Comparison of ENCODE assay signal across 24 cellular contexts in the genomic region with DNA sequence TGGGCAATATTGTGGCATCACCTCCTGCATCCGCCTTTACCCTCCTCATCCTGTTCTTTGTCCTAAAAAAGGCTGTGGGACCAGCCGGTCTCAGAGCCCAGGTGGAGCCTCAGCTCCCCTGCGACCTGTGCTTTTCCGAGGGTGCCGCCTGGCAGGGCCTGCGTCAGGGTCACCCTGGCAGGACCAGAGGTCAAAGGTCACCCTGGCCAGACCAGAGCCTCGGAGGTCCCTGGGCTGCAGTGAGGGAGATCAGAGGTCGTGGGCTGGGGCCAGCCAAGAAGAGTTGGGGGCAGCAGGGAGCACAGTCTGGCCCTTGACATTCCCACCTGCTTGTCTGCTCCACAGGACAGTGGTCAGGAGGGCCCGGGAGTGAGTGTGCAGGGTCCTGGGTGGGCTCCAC.
"Had no signal": no experiment of that assay in that cellular context is flagged by ENCODE, and none has a peak within 500 bp of the region (broad histone marks: within the 10 kb centered on the region; RNA-seq: fewer than 3 reads in every experiment).

No MANE protein-coding gene starts in this region.

- DNase-seq: hippocampal formation; kidney; left colon; left lung; mesendoderm; naive B cell; natural killer cell; nephron progenitor cell; nucleus accumbens; pancreas; psoas muscle; right lobe of liver; stimulated activated CD4-positive, alpha-beta T cell treated with anti-CD3 and anti-CD28 coated beads, Interleukin-1b, Interleukin-23, amount 100 ng/mL, for 48 hours; stimulated activated CD4-positive, alpha-beta T cell treated with anti-CD3 and anti-CD28 coated beads, Interleukin-2, amount 100 ng/mL, for 48 hours; stimulated activated CD4-positive, alpha-beta T cell treated with anti-CD3 and anti-CD28 coated beads, Interleukin-4, amount 100 ng/mL, for 4 hours; stimulated activated CD8-positive, alpha-beta memory T cell treated with anti-CD3 and anti-CD28 coated beads, Interleukin-4, amount 100 ng/mL, for 48 hours; stimulated activated naive CD4-positive, alpha-beta T cell treated with Interleukin-2 at 50 U/mL for 16 hours; stimulated activated naive CD8-positive, alpha-beta T cell treated with anti-CD3 and anti-CD28 coated beads, Interleukin-15, amount 100 ng/mL, for 72 hours; substantia nigra; uterus had no signal

- H3K27ac ChIP-seq: left lung, pancreas, psoas muscle, right lobe of liver, tibial nerve, uterus had no signal

- H3K4me2 ChIP-seq: smooth muscle cell had no signal

- H3K27me3 ChIP-seq: left lung, pancreas, right lobe of liver, tibial nerve, uterus had no signal

- ATAC-seq: left colon; left lung; natural killer cell; pancreas; psoas muscle; stimulated activated memory B cell treated with anti-CD40 and anti-IgM and Interleukin-4, amounts not matched to agents 10 μg/mL and 1 μg/mL and 100 μg/mL, for 72 hours; stimulated activated naive CD8-positive, alpha-beta T cell treated with anti-CD3 and anti-CD28 coated beads, Interleukin-15, amount 100 ng/mL, for 72 hours had no signal

- H3K4me1 ChIP-seq: left lung, pancreas, psoas muscle, right lobe of liver, tibial nerve, uterus had no signal

- H3K4me3 ChIP-seq: left lung, lung, pancreas, psoas muscle, right lobe of liver, smooth muscle cell, tibial nerve, uterus had no signal

- H3K9me3 ChIP-seq: psoas muscle, right lobe of liver had no signal

- H3K36me3 ChIP-seq: left lung, pancreas, right lobe of liver, uterus had no signal

- FAIRE-seq: kidney, pancreas had no signal
